ENCODE assay signal across 27 cellular contexts in the genomic region with DNA sequence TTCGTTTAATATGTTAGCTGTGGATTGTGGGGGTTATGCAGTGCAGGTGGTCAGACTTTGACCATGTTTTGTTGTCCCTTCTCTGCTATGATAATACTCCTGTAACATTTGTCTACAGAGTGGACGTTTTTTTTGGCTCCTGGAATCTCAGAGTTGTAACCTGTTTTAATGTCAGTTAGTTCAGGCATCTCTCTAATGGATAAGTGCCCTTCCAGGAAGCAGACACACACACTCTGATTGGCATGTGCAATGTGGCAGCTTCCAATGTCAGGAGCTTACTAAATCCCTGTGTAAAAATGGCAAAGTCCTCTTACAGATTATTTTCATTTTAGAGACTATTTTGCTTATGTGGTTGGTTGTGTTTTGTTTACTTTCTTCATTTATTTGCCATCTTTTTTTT.
"Had no signal": no experiment of that assay in that cellular context is flagged by ENCODE, and none has a peak within 500 bp of the region (broad histone marks: within the 10 kb centered on the region; RNA-seq: fewer than 3 reads in every experiment).

No MANE protein-coding gene starts in this region.

- H3K36me3 ChIP-seq: colonic mucosa, esophagus squamous epithelium, gastrocnemius medialis, heart right ventricle, left ventricle myocardium inferior, lower lobe of right lung had no signal

- H3K4me1 Mint-ChIP-seq: endodermal cell, mesothelial cell of epicardium, naive B cell had no signal

- H3K4me1 ChIP-seq: colonic mucosa, esophagus squamous epithelium, gastrocnemius medialis, heart right ventricle, left ventricle myocardium inferior, lower lobe of right lung had no signal

- H3K36me3 Mint-ChIP-seq: mesothelial cell of epicardium, naive B cell had no signal

- DNase-seq: colonic mucosa; cortex of kidney; effector CD8-positive, alpha-beta T cell; effector memory CD8-positive, alpha-beta T cell; endodermal cell; erythroblast; esophagus squamous epithelium; foreskin fibroblast; foreskin melanocyte; gastrocnemius medialis; glutamatergic neuron; head of caudate nucleus; heart right ventricle; hippocampal formation; left cardiac atrium; left ventricle myocardium inferior; lower lobe of right lung; mesenchymal stem cell; mucosa of descending colon; naive B cell had no signal

- H3K27me3 Mint-ChIP-seq: dendritic cell treated with granulocyte-macrophage colony-stimulating factor and Interleukin-4, amounts not matched to agents 40 ng/mL and 50 ng/mL, for 4 days; effector memory CD8-positive, alpha-beta T cell; naive B cell had no signal

- H3K4me3 Mint-ChIP-seq: dendritic cell treated with granulocyte-macrophage colony-stimulating factor and Interleukin-4, amounts not matched to agents 40 ng/mL and 50 ng/mL, for 4 days; effector memory CD8-positive, alpha-beta T cell; endodermal cell; mesothelial cell of epicardium; naive B cell had no signal

- H3K27ac Mint-ChIP-seq: dendritic cell treated with granulocyte-macrophage colony-stimulating factor and Interleukin-4, amounts not matched to agents 40 ng/mL and 50 ng/mL, for 4 days; effector memory CD8-positive, alpha-beta T cell; endodermal cell; mesothelial cell of epicardium; naive B cell had no signal

- ATAC-seq: effector memory CD8-positive, alpha-beta T cell; esophagus mucosa; gastrocnemius medialis; heart right ventricle; left cardiac atrium; lower lobe of right lung; mucosa of descending colon had no signal

- H3K9me3 ChIP-seq: colonic mucosa, esophagus squamous epithelium, gastrocnemius medialis, heart right ventricle, left ventricle myocardium inferior, lower lobe of right lung, mucosa of descending colon had no signal

- H3K27ac ChIP-seq: colonic mucosa, epithelial cell of prostate, esophagus squamous epithelium, gastrocnemius medialis, heart right ventricle, left ventricle myocardium inferior, lower lobe of right lung had no signal

- FAIRE-seq: endometrium, islet of Langerhans, keratinocyte had no signal

- H3K4me3 ChIP-seq: colonic mucosa, esophagus squamous epithelium, gastrocnemius medialis, heart right ventricle, left ventricle myocardium inferior, lower lobe of right lung, mucosa of descending colon had no signal

- H3K9me3 Mint-ChIP-seq: dendritic cell treated with granulocyte-macrophage colony-stimulating factor and Interleukin-4, amounts not matched to agents 40 ng/mL and 50 ng/mL, for 4 days; mesothelial cell of epicardium had no signal

- H3K27me3 ChIP-seq: colonic mucosa, esophagus squamous epithelium, gastrocnemius medialis, heart right ventricle had no signal
